In genomic region chr3:56916697-56917336, GRCh38 we compare ENCODE assay signal across 10 cellular contexts.
DNase-seq lines count a peak whose midpoint lies in the region; ATAC-seq, FAIRE-seq and TF ChIP-seq lines count a peak whose summit lies in the region.
"Had no signal": no experiment of that assay in that cellular context is flagged by ENCODE, and none has a peak within 500 bp of the region (broad histone marks: within the 10 kb centered on the region; RNA-seq: fewer than 3 reads in every experiment).

No MANE protein-coding gene starts in this region.

- H3K4me3 Mint-ChIP-seq in CD4-positive, alpha-beta memory T cell = peak overlapping the region; percentile 91 to 96 (median 94)
- peak overlapping the region; percentile 88 for H3K4me3 Mint-ChIP-seq in natural killer cell treated with Interleukin-12 subunit alpha and Interleukin-12 subunit beta and Interleukin-15 and Interleukin-18, amount 100 ng/mL, for 72 hours
- no peak overlapping the region for H3K4me3 Mint-ChIP-seq in Calu3 (ENCODE audit: low read depth, unreplicated experiment)

- H3K4me1 Mint-ChIP-seq in CD4-positive, alpha-beta memory T cell = peaks cover 66 to 92% (median 75%) of the 10 kb centered on the region in 4 donors
- H3K4me1 Mint-ChIP-seq in natural killer cell treated with Interleukin-12 subunit alpha and Interleukin-12 subunit beta and Interleukin-15 and Interleukin-18, amount 100 ng/mL, for 72 hours (ENCODE audit: low read depth in 2 of 2) = peaks cover 54 to 76% of the 10 kb centered on the region in 2 donors
- H3K4me1 Mint-ChIP-seq in Calu3 (ENCODE audit: low read depth, unreplicated experiment) = no peaks in the 10 kb centered on the region

- no peaks in the 10 kb centered on the region for H3K9me2 ChIP-seq in hepatocyte (replicated peaks; ENCODE audit: insufficient read depth)

- CTCF ChIA-PET in CD4-positive, alpha-beta memory T cell (lab: Charles Lee; ENCODE audit: partially characterized antibody) = interaction anchor here (0.7 to 7.2 kb wide), 25 partner anchors 9 to 234 kb away, joined by 3 to 95 read pairs (median 5); partner anchors contain the start of genes ARHGEF3 and TASOR
- CTCF ChIA-PET in Calu3 (lab: Charles Lee) = no interaction called here

- ATAC-seq in activated naive CD4-positive, alpha-beta T cell treated with anti-CD3 and anti-CD28 coated beads, Interleukin-2, amount 50 U/mL, for 72 hours = peak; percentile 36 to 45
- ATAC-seq in natural killer cell treated with Interleukin-12 subunit alpha and Interleukin-12 subunit beta and Interleukin-15 and Interleukin-18, amount 100 ng/mL, for 72 hours = no peak

- no peaks in the 10 kb centered on the region for H3K27me3 Mint-ChIP-seq in CD4-positive, alpha-beta memory T cell
- no peaks in the 10 kb centered on the region for H3K27me3 Mint-ChIP-seq in natural killer cell treated with Interleukin-12 subunit alpha and Interleukin-12 subunit beta and Interleukin-15 and Interleukin-18, amount 100 ng/mL, for 72 hours
- no peaks in the 10 kb centered on the region for H3K27me3 Mint-ChIP-seq in Calu3 (ENCODE audit: unreplicated experiment)

- no peak overlapping the region for H3K4me2 ChIP-seq in hepatocyte
- H3K4me2 ChIP-seq: PC-9 had no signal

- peaks cover 79% of the 10 kb centered on the region for H3K4me1 ChIP-seq in CD4-positive, alpha-beta memory T cell (ENCODE audit: insufficient read depth, low read length)
- H3K4me1 ChIP-seq in hepatocyte (ENCODE audit: insufficient read depth) = peaks cover 7% of the 10 kb centered on the region

- 63 to 74% methylated on average over 5 of the region's 5 CpGs for WGBS in lower leg skin, 2 donors
- 91% methylated on average over 5 of the region's 5 CpGs for WGBS in hepatocyte (ENCODE audit: low lambda C conversion rate, missing lambda C conversion rate)

- H3K36me3 ChIP-seq in CD4-positive, alpha-beta memory T cell (ENCODE audit: insufficient read depth, low read length) = no peaks in the 10 kb centered on the region
- H3K36me3 ChIP-seq in hepatocyte (replicated peaks; ENCODE audit: insufficient read depth, low read depth) = no peaks in the 10 kb centered on the region

- peaks cover 0 to 10% of the 10 kb centered on the region in 2 donors for H3K36me3 Mint-ChIP-seq in CD4-positive, alpha-beta memory T cell
- H3K36me3 Mint-ChIP-seq in activated naive CD4-positive, alpha-beta T cell treated with anti-CD3 and anti-CD28 coated beads, Interleukin-2, amount 50 U/mL, for 72 hours = peaks cover 4 to 8% of the 10 kb centered on the region in 2 donors
- no peaks in the 10 kb centered on the region for H3K36me3 Mint-ChIP-seq in natural killer cell treated with Interleukin-12 subunit alpha and Interleukin-12 subunit beta and Interleukin-15 and Interleukin-18, amount 100 ng/mL, for 72 hours
- no peaks in the 10 kb centered on the region for H3K36me3 Mint-ChIP-seq in Calu3 (ENCODE audit: insufficient read depth, unreplicated experiment)

- H3K27ac Mint-ChIP-seq in CD4-positive, alpha-beta memory T cell = peak overlapping the region; percentile 92 to 98 (median 94)
- peak overlapping the region; percentile 93 to 95 for H3K27ac Mint-ChIP-seq in activated naive CD4-positive, alpha-beta T cell treated with anti-CD3 and anti-CD28 coated beads, Interleukin-2, amount 50 U/mL, for 72 hours
- H3K27ac Mint-ChIP-seq in natural killer cell treated with Interleukin-12 subunit alpha and Interleukin-12 subunit beta and Interleukin-15 and Interleukin-18, amount 100 ng/mL, for 72 hours = peak overlapping the region; percentile 63 to 84
- no peak overlapping the region for H3K27ac Mint-ChIP-seq in Calu3 (ENCODE audit: unreplicated experiment)

- POLR2A ChIA-PET in CD4-positive, alpha-beta memory T cell (lab: Charles Lee; ENCODE audit: partially characterized antibody) = interaction anchor here (1.0 to 6.8 kb wide), 37 partner anchors 10 to 639 kb away, joined by 3 to 193 read pairs (median 5); partner anchors contain the start of genes ARHGEF3, CCDC66, PDE12 and TASOR

- no peaks in the 10 kb centered on the region for H3K9me3 Mint-ChIP-seq in CD4-positive, alpha-beta memory T cell
- peaks cover 0 to 8% of the 10 kb centered on the region in 2 donors for H3K9me3 Mint-ChIP-seq in activated naive CD4-positive, alpha-beta T cell treated with anti-CD3 and anti-CD28 coated beads, Interleukin-2, amount 50 U/mL, for 72 hours
- H3K9me3 Mint-ChIP-seq in natural killer cell treated with Interleukin-12 subunit alpha and Interleukin-12 subunit beta and Interleukin-15 and Interleukin-18, amount 100 ng/mL, for 72 hours = no peaks in the 10 kb centered on the region
- H3K9me3 Mint-ChIP-seq in Calu3 (ENCODE audit: low read depth, unreplicated experiment) = no peaks in the 10 kb centered on the region

- H2AFZ ChIP-seq in hepatocyte = no peak overlapping the region
- H2AFZ ChIP-seq: PC-9 had no signal

- no peaks in the 10 kb centered on the region for H3K79me2 ChIP-seq in hepatocyte

- no TSS peak for BruUV-seq in Calu3 (replicated peaks; lab: Mats Ljungman, UMichigan)

- TF ChIP-seq CTCF in Calu3 (IDR thresholded peaks at IDR 0.05; ENCODE audit: unreplicated experiment) (no peak), lower leg skin (IDR thresholded peaks at IDR 0.05) (no peak), hepatocyte (IDR thresholded peaks at IDR 0.05; ENCODE audit: poor library complexity) (no peak)

- DNase-seq in CD4-positive, alpha-beta memory T cell = peak in 1 of 5 donors; percentile 20
- DNase-seq in GM19239 (ENCODE audit: insufficient read length, low spot score) (no peak), occipital lobe (lab: John Stamatoyannopoulos, UW) (no peak), Calu3 (no peak), lower leg skin (ENCODE audit: low spot score in 2 of 2) (no peak), hepatocyte (ENCODE audit: low spot score) (no peak)
- DNase-seq in activated naive CD4-positive, alpha-beta T cell treated with anti-CD3 and anti-CD28 coated beads, Interleukin-2, amount 50 U/mL, for 72 hours (ENCODE audit: low spot score in 2 of 2) = peak in 1 of 2 donors; percentile 18
- DNase-seq in natural killer cell treated with Interleukin-12 subunit alpha and Interleukin-12 subunit beta and Interleukin-15 and Interleukin-18, amount 100 ng/mL, for 72 hours (ENCODE audit: low spot score) = no peak
- DNase-seq: amygdala, PC-9 had no signal

- peak overlapping the region; percentile 90 to 92 for H3K4me3 ChIP-seq in CD4-positive, alpha-beta memory T cell (ENCODE audit: low read length in 2 of 2)
- no peak overlapping the region for H3K4me3 ChIP-seq in lower leg skin (ENCODE audit: low read depth, poor library complexity, severe bottlenecking)
- H3K4me3 ChIP-seq in hepatocyte = no peak overlapping the region
- H3K4me3 ChIP-seq: PC-9 had no signal

- no peak for TF ChIP-seq POLR2A in lower leg skin (IDR thresholded peaks at IDR 0.05)

- no peaks in the 10 kb centered on the region for H3K27me3 ChIP-seq in CD4-positive, alpha-beta memory T cell (ENCODE audit: insufficient read depth, low read length)
- H3K27me3 ChIP-seq in hepatocyte = no peaks in the 10 kb centered on the region

- intact Hi-C loops in CD4-positive, alpha-beta memory T cell (cut with micrococcal nuclease) = loop anchor here (1.0 to 5.0 kb wide), 9 partner anchors 7 to 360 kb away; partner anchors contain the start of genes ARHGEF3 and CCDC66
- intact Hi-C loops in Calu3 (cut with micrococcal nuclease; ENCODE audit: unreplicated experiment) (no loop called here), lower leg skin (cut with DNase I; ENCODE audit: low total_unique reads) (no loop called here)

- no peaks in the 10 kb centered on the region for H4K20me1 ChIP-seq in hepatocyte (ENCODE audit: insufficient read depth, poor library complexity, severe bottlenecking)

- H3K27ac ChIP-seq in CD4-positive, alpha-beta memory T cell (ENCODE audit: low read depth, low read length) = peak overlapping the region; percentile 78
- H3K27ac ChIP-seq in hepatocyte = no peak overlapping the region
- H3K27ac ChIP-seq: PC-9 had no signal

- FAIRE-seq in GM19239 (lab: Jason Lieb, UNC) = peak; percentile 89

- H3K9me3 ChIP-seq in CD4-positive, alpha-beta memory T cell (ENCODE audit: control insufficient read depth in 1 of 2, low read length in 2 of 2) = no peaks in the 10 kb centered on the region
- no peaks in the 10 kb centered on the region for H3K9me3 ChIP-seq in hepatocyte (ENCODE audit: low read depth)

Comparison
In these comparisons a context has a peak if more than half of its experiments do, and no peak if none do; other contexts are left out.
1. H3K4me3 ChIP-seq: peak in CD4-positive, alpha-beta memory T cell (2 of 2); none in lower leg skin (single experiment) and hepatocyte (single experiment).
2. ATAC-seq: peak in activated naive CD4-positive, alpha-beta T cell treated with anti-CD3 and anti-CD28 coated beads, Interleukin-2, amount 50 U/mL, for 72 hours (2 of 2); none in natural killer cell treated with Interleukin-12 subunit alpha and Interleukin-12 subunit beta and Interleukin-15 and Interleukin-18, amount 100 ng/mL, for 72 hours (0 of 2).